ENCODE assay signal across 8 cellular contexts in genomic region chr19:58408152-58409009, GRCh38. TPM values are rescaled to one million over a fixed set of nuclear protein-coding genes. Genes with fewer than 3 reads are reported as not detected.
A peak's percentile ranks its signal among the peaks of the same experiment; 100 is the strongest.
DNase-seq lines count a peak whose midpoint lies in the region; ATAC-seq and TF ChIP-seq lines count a peak whose summit lies in the region.

TSS of gene ZNF584 (plus strand) at chr19:58408649. CDS start at chr19:58409148, 499 bp downstream.

- peak within 1 kb of the TSS; percentile 93 to 100 for H3K4me3 ChIP-seq in muscle layer of colon (ENCODE audit: low read depth in 1 of 2, low read length in 2 of 2)

- peaks cover 20% of the 10 kb centered on the region for H3K4me1 ChIP-seq in muscle layer of colon (ENCODE audit: insufficient read depth, low read length)

- H3K9ac ChIP-seq in muscle layer of colon (ENCODE audit: low read length), result peak within 1 kb of the TSS; percentile 72

- peak; percentile 90 for ATAC-seq in GM21737 (IDR thresholded peaks at IDR 0.05; ENCODE audit: unreplicated experiment)
- ATAC-seq in esophagus mucosa, result peak; percentile 95

- DNase-seq in DMS79 treated with DMSO at 0.1 percent for 48 hours (lab: John Stamatoyannopoulos, UW) (peak; percentile 91), KG1 (lab: John Stamatoyannopoulos, UW) (peak; percentile 96)
- peak; percentile 96 to 98 for DNase-seq in activated T-cell treated with anti-CD3 and anti-CD28 coated beads, Interleukin-2, amount 50 U/mL, for 48 hours
- peak; percentile 82 to 90 for DNase-seq in stimulated activated CD8-positive, alpha-beta memory T cell treated with anti-CD3 and anti-CD28 coated beads, Interleukin-7, amount 100 ng/mL, for 1 hour (ENCODE audit: low read depth in 2 of 2)

- no peaks in the 10 kb centered on the region for H3K9me3 ChIP-seq in muscle layer of colon (ENCODE audit: low read length)

- no peaks in the 10 kb centered on the region for H3K36me3 ChIP-seq in muscle layer of colon (ENCODE audit: insufficient read depth, low read length)

- H3K27ac ChIP-seq in muscle layer of colon (ENCODE audit: low read depth, low read length), result peak within 1 kb of the TSS; percentile 98

- H3K27me3 ChIP-seq in muscle layer of colon (ENCODE audit: control insufficient read depth in 1 of 2, insufficient read depth in 2 of 2, low read length in 2 of 2), result no peaks in the 10 kb centered on the region

TF ChIP-seq in PFSK-1, 5 proteins besides CTCF, POLR2A, EP300 and RAD21:
- TF ChIP-seq POLR2AphosphoS5 (IDR thresholded peaks at IDR 0.05; ENCODE audit: low read depth, low read length) (peak; percentile 97), SIN3A (IDR thresholded peaks at IDR 0.05; ENCODE audit: borderline replicate concordance, insufficient read depth, low read length) (no peak; the same call in 1 of the 2 replicates), FOXP2 (optimal IDR thresholded peaks at IDR 0.05; ENCODE audit: borderline replicate concordance, extremely low read depth, extremely low read length, insufficient read depth) (peak; percentile 16), TAF1 (IDR thresholded peaks at IDR 0.05; ENCODE audit: borderline replicate concordance, insufficient read depth, low read length) (peak; percentile 81; the same call in 1 of the 2 replicates)
TF ChIP-seq in PFSK-1: peak in this region for 3.

RNA-seq across cellular contexts. Expression of gene ZNF584, which starts in this region (rescaled TPM):
- polyA plus RNA-seq in PFSK-1 (2012; ENCODE audit: insufficient read length, low read depth), result 15.5 TPM
- total RNA-seq in esophagus mucosa, result 6.5 TPM

Comparison
In these comparisons a context has a peak if more than half of its experiments do, and no peak if none do; other contexts are left out.
1. Peak in every context shown above with its lines: DNase-seq, ATAC-seq, H3K4me3 ChIP-seq and H3K27ac ChIP-seq.